Comparison of ENCODE assay signal across 8 cellular contexts in genomic region chr10:27099916-27100799, GRCh38. TPM values are rescaled to one million over a fixed set of nuclear protein-coding genes. Genes with fewer than 3 reads are reported as not detected.
DNase-seq lines count a peak whose midpoint lies in the region; ATAC-seq and TF ChIP-seq lines count a peak whose summit lies in the region.

ANKRD26 (minus strand) TSS chr10:27100494; CDS start chr10:27100326, 168 bp downstream.

- H3K9me3 Mint-ChIP-seq in neural crest cell: no peaks in the 10 kb centered on the region

- H3F3A ChIP-seq in MM.1S (ENCODE audit: insufficient read depth, low read length): no peaks in the 10 kb centered on the region

- H3K4me1 ChIP-seq in HAP-1 (peaks cover 7% of the 10 kb centered on the region), MM.1S (ENCODE audit: low read length) (no peaks in the 10 kb centered on the region), foreskin keratinocyte (peaks cover 2% of the 10 kb centered on the region), stomach (peaks cover 12 to 22% (median 18%) of the 10 kb centered on the region in 4 donors)

- peaks cover 7% of the 10 kb centered on the region for H3K36me3 Mint-ChIP-seq in neural crest cell (ENCODE audit: low read depth)

- intact Hi-C loops in stomach (cut with DNase I; ENCODE audit: low total_unique reads): no loop called here

- peak within 1 kb of the TSS; percentile 76 for H3K9ac ChIP-seq in MM.1S (ENCODE audit: low read length)

- H4K20me1 ChIP-seq in MM.1S (ENCODE audit: insufficient read depth, low read length): no peaks in the 10 kb centered on the region

- H3K9me3 ChIP-seq in HAP-1 (no peaks in the 10 kb centered on the region), MM.1S (replicated peaks; ENCODE audit: insufficient read depth, low read length) (no peaks in the 10 kb centered on the region), stomach (no peaks in the 10 kb centered on the region)

- WGBS in stomach, 5 donors: 0 to 1% (median 0%) methylated on average over 55 to 65 of the region's 65 CpGs

- peak in 2 of 4 donors; percentile 35 to 79 for TF ChIP-seq POLR2A in stomach (IDR thresholded peaks at IDR 0.05)

- H3K36me3 ChIP-seq in HAP-1 (replicated peaks): no peaks in the 10 kb centered on the region; the same call in 1 of the 2 replicates
- H3K36me3 ChIP-seq in MM.1S (replicated peaks; ENCODE audit: insufficient read depth, low read length): no peaks in the 10 kb centered on the region
- peaks cover 0 to 4% (median 0%) of the 10 kb centered on the region in 4 donors for H3K36me3 ChIP-seq in stomach

- TF ChIP-seq CTCF in MM.1S (IDR thresholded peaks at IDR 0.05; ENCODE audit: low read length): peak; percentile 10; the same call in 1 of the 2 replicates
- TF ChIP-seq CTCF in foreskin keratinocyte (conservative IDR thresholded peaks at IDR 0.05): peak; percentile 28
- peak; percentile 10 for TF ChIP-seq CTCF in neural crest cell (conservative IDR thresholded peaks at IDR 0.05)
- peak in 1 of 7 experiments; percentile 32 for TF ChIP-seq CTCF in stomach (IDR thresholded peaks at IDR 0.05)

- peak within 1 kb of the TSS; percentile 95 for H2AFZ ChIP-seq in MM.1S (ENCODE audit: low read length)

- DNase-seq in GDM1 (lab: John Stamatoyannopoulos, UW) (peak; percentile 95), HAP-1 (ENCODE audit: low spot score in 2 of 2) (peak; percentile 97), MM.1S (peak; percentile 99), SHP77 treated with DMSO at 0.1 percent for 48 hours (lab: John Stamatoyannopoulos, UW) (peak; percentile 87), foreskin keratinocyte (peak; percentile 79 to 91), neural crest cell (ENCODE audit: low read depth, low spot score) (peak; percentile 96), stomach (peak; percentile 99)
- DNase-seq in activated gamma-delta T cell treated with anti-CD3 and anti-CD28 coated beads, Interleukin-2, amount 50 U/mL, for 16 hours (ENCODE audit: low read depth): peak; percentile 94

- H3K9me2 ChIP-seq in MM.1S (replicated peaks; ENCODE audit: insufficient read depth, low read length): no peaks in the 10 kb centered on the region

- peak within 1 kb of the TSS; percentile 90 for H3K27ac Mint-ChIP-seq in neural crest cell (ENCODE audit: unreplicated experiment)

- H3K4me1 Mint-ChIP-seq in neural crest cell: peaks cover 23% of the 10 kb centered on the region

- in situ Hi-C loops in HAP-1 (cut with MboI; ENCODE audit: low sequenced_read_pairs): loop anchor here (25.0 kb wide), 1 partner anchor 363 kb away; no protein-coding TSS in a partner anchor

- H3K27ac ChIP-seq in MM.1S (ENCODE audit: low read length) (peak within 1 kb of the TSS; percentile 68; the same call in 1 of the 2 replicates), foreskin keratinocyte (peak within 1 kb of the TSS; percentile 64), stomach (peak within 1 kb of the TSS; percentile 90 to 94 (median 92))

- peaks cover 8% of the 10 kb centered on the region for H3K79me2 ChIP-seq in MM.1S (ENCODE audit: low read length)

- peak within 1 kb of the TSS; percentile 80 for H3K4me2 ChIP-seq in MM.1S (ENCODE audit: low read depth, low read length)

- TF ChIP-seq EP300 in stomach (IDR thresholded peaks at IDR 0.05): no peak

- H3K27me3 Mint-ChIP-seq in neural crest cell (ENCODE audit: low read depth): no peaks in the 10 kb centered on the region

- H3K27me3 ChIP-seq in HAP-1 (ENCODE audit: low read depth) (no peaks in the 10 kb centered on the region), MM.1S (replicated peaks; ENCODE audit: insufficient read depth, low read length) (no peaks in the 10 kb centered on the region), foreskin keratinocyte (no peaks in the 10 kb centered on the region), stomach (no peaks in the 10 kb centered on the region)

- H3K4me3 ChIP-seq in HAP-1: peak within 1 kb of the TSS; percentile 81
- H3K4me3 ChIP-seq in MM.1S (ENCODE audit: low read length): peak within 1 kb of the TSS; percentile 70
- H3K4me3 ChIP-seq in stomach: peak within 1 kb of the TSS; percentile 68 to 80 (median 72)

- ATAC-seq in foreskin keratinocyte: peak; percentile 88

- H3K4me3 Mint-ChIP-seq in neural crest cell: peak within 1 kb of the TSS; percentile 91

RNA-seq across cellular contexts. Expression of gene ANKRD26, which starts in this region (rescaled TPM):
- total RNA-seq in foreskin keratinocyte (7.9 and 8.3 TPM in 2 replicates), neural crest cell (17.5 and 17.8 TPM in 2 replicates), stomach (10 to 100 TPM in 4 of 5 donors, 1 to 10 TPM in 1; 3.8 to 46.1 (median 15.6) TPM)
- polyA plus RNA-seq in foreskin keratinocyte (1.9 and 2.3 TPM in 2 replicates), stomach (1 to 10 TPM; 1.2 to 1.7 (median 1.6) TPM)

Comparison
In these comparisons a context has a peak if more than half of its experiments do, and no peak if none do; other contexts are left out.
1. Peak in every context shown above with its lines: DNase-seq, ATAC-seq, H3K4me3 ChIP-seq and H3K27ac ChIP-seq.